15 cellular contexts compared by ENCODE assay signal in the genomic region with DNA sequence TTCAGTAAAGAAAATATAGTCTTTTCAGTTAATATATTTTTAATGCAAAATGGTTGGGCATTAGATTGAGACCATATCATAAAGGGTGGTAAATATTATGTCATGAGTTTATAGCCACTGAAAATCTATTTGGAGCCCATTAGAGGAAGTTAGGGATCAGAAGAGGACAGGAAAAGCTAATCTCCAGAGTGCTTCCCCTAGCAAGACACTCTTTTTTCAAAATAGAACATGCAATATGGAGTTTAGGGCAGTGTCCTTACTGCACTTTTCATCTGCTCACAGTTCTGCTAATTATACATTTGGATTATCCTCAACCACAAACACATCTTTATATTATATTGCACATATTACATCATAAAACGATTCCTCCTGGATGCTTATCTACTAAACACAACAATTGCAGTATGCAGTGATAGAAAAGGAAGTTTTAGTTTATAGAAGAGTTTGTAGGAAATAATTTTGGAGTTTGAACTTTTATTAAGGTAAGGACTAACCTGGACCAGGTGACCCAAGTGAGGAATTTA.
"Had no signal": no experiment of that assay in that cellular context is flagged by ENCODE, and none has a peak within 500 bp of the region (broad histone marks: within the 10 kb centered on the region; RNA-seq: fewer than 3 reads in every experiment).

No MANE protein-coding gene starts in this region.

- H3K4me3 Mint-ChIP-seq: activated CD4-positive, alpha-beta T cell treated with anti-CD3 and anti-CD28 coated beads, Interleukin-2, amount 10 ng/mL, durations not matched to agents 7 days and 5 days; activated CD8-positive, alpha-beta memory T cell treated with anti-CD3 and anti-CD28 coated beads, Interleukin-2, amount 10 ng/mL, durations not matched to agents 7 days and 5 days; activated CD8-positive, alpha-beta T cell treated with anti-CD3 and anti-CD28 coated beads for 36 hours; activated naive CD4-positive, alpha-beta T cell treated with anti-CD3 and anti-CD28 coated beads, Interleukin-2, amount 10 ng/mL, durations not matched to agents 7 days and 5 days; type B pancreatic cell had no signal

- H3K27me3 Mint-ChIP-seq: activated CD4-positive, alpha-beta T cell treated with anti-CD3 and anti-CD28 coated beads, Interleukin-2, amount 10 ng/mL, durations not matched to agents 7 days and 5 days; activated CD8-positive, alpha-beta memory T cell treated with anti-CD3 and anti-CD28 coated beads, Interleukin-2, amount 10 ng/mL, durations not matched to agents 7 days and 5 days; activated CD8-positive, alpha-beta T cell treated with anti-CD3 and anti-CD28 coated beads for 36 hours; activated naive CD4-positive, alpha-beta T cell treated with anti-CD3 and anti-CD28 coated beads, Interleukin-2, amount 10 ng/mL, durations not matched to agents 7 days and 5 days; type B pancreatic cell had no signal

- H3K9me3 Mint-ChIP-seq: activated CD8-positive, alpha-beta T cell treated with anti-CD3 and anti-CD28 coated beads for 36 hours; activated naive CD4-positive, alpha-beta T cell treated with anti-CD3 and anti-CD28 coated beads, Interleukin-2, amount 10 ng/mL, durations not matched to agents 7 days and 5 days; type B pancreatic cell had no signal

- DNase-seq: activated CD4-positive, alpha-beta T cell treated with anti-CD3 and anti-CD28 coated beads, Interleukin-2, amount 10 ng/mL, durations not matched to agents 7 days and 5 days; activated CD4-positive, CD25-positive, alpha-beta regulatory T cell treated with anti-CD3 and anti-CD28 coated beads, Interleukin-2, amount 50 U/mL, for 72 hours; activated CD8-positive, alpha-beta memory T cell treated with anti-CD3 and anti-CD28 coated beads, Interleukin-2, amount 10 ng/mL, durations not matched to agents 7 days and 5 days; activated CD8-positive, alpha-beta T cell treated with anti-CD3 and anti-CD28 coated beads for 36 hours; activated effector memory CD4-positive, alpha-beta T cell treated with anti-CD3 and anti-CD28 coated beads, Interleukin-2, amount 50 U/mL, for 16 hours; activated naive CD4-positive, alpha-beta T cell treated with anti-CD3 and anti-CD28 coated beads, Interleukin-2, amount 10 ng/mL, durations not matched to agents 7 days and 5 days; activated T-cell treated with anti-CD3 and anti-CD28 coated beads for 4 hours; amygdala; heart left ventricle; nucleus accumbens; sigmoid colon; stimulated activated CD4-positive, alpha-beta T cell treated with anti-CD3 and anti-CD28 coated beads, Interleukin-2, amount 100 ng/mL, for 48 hours; stimulated activated naive CD4-positive, alpha-beta T cell treated with Interleukin-2 at 50 U/mL for 16 hours; T-helper 9 cell had no signal

- H3K27ac Mint-ChIP-seq: activated CD4-positive, alpha-beta T cell treated with anti-CD3 and anti-CD28 coated beads, Interleukin-2, amount 10 ng/mL, durations not matched to agents 7 days and 5 days; activated CD8-positive, alpha-beta memory T cell treated with anti-CD3 and anti-CD28 coated beads, Interleukin-2, amount 10 ng/mL, durations not matched to agents 7 days and 5 days; activated CD8-positive, alpha-beta T cell treated with anti-CD3 and anti-CD28 coated beads for 36 hours; activated naive CD4-positive, alpha-beta T cell treated with anti-CD3 and anti-CD28 coated beads, Interleukin-2, amount 10 ng/mL, durations not matched to agents 7 days and 5 days; type B pancreatic cell had no signal
